In genomic region chr6:30942338-30943060, GRCh38 we compare ENCODE assay signal across 1 cellular context.
TF ChIP-seq lines count a peak whose summit lies in the region.

No MANE protein-coding gene starts in this region.

TF ChIP-seq in K562, 482 proteins besides CTCF, POLR2A, EP300 and RAD21 (continued from another document):
- no peak for TF ChIP-seq ELK1 (CRISPR knock-in tag; IDR thresholded peaks at IDR 0.05)
- TF ChIP-seq LCOR (CRISPR knock-in tag; IDR thresholded peaks at IDR 0.05): 0 out of 2 replicates have a peak, but pooled peaks have one; percentile 21
- TF ChIP-seq PBX2 (CRISPR knock-in tag; IDR thresholded peaks at IDR 0.05; ENCODE audit: low read depth): no peak
- no peak for TF ChIP-seq PBX2 (tag; conservative IDR thresholded peaks at IDR 0.05; ENCODE audit: low read depth)
- TF ChIP-seq KLF13 (tag; IDR thresholded peaks at IDR 0.05; ENCODE audit: borderline replicate concordance, low read depth): peak; percentile 39; the same call in 1 of the 2 replicates
- no peak for TF ChIP-seq PHB (CRISPR knock-in tag; IDR thresholded peaks at IDR 0.05)
- no peak for TF ChIP-seq MCM3 (IDR thresholded peaks at IDR 0.05)
- TF ChIP-seq HNRNPUL1 (IDR thresholded peaks at IDR 0.05; ENCODE audit: low read length): no peak
- TF ChIP-seq, protein P1, sequence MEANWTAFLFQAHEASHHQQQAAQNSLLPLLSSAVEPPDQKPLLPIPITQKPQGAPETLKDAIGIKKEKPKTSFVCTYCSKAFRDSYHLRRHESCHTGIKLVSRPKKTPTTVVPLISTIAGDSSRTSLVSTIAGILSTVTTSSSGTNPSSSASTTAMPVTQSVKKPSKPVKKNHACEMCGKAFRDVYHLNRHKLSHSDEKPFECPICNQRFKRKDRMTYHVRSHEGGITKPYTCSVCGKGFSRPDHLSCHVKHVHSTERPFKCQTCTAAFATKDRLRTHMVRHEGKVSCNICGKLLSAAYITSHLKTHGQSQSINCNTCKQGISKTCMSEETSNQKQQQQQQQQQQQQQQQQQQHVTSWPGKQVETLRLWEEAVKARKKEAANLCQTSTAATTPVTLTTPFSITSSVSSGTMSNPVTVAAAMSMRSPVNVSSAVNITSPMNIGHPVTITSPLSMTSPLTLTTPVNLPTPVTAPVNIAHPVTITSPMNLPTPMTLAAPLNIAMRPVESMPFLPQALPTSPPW (CRISPR knock-in tag; IDR thresholded peaks at IDR 0.05): peak; percentile 47; the same call in 1 of the 2 replicates
- peak; percentile 40; the same call in 1 of the 2 replicates for TF ChIP-seq SMC3 (conservative IDR thresholded peaks at IDR 0.05; ENCODE audit: insufficient read depth, low read depth, low read length)
- no peak for TF ChIP-seq MAFK (IDR thresholded peaks at IDR 0.05; ENCODE audit: low read length)
- TF ChIP-seq TRIM24 (IDR thresholded peaks at IDR 0.05): no peak
- no peak for TF ChIP-seq THRAP3 (IDR thresholded peaks at IDR 0.05; ENCODE audit: borderline replicate concordance)
- TF ChIP-seq CREBBP (IDR thresholded peaks at IDR 0.05; ENCODE audit: low read depth, low read length): no peak
- TF ChIP-seq ATF4 (CRISPR knock-in tag; IDR thresholded peaks at IDR 0.05): no peak
- no peak for TF ChIP-seq NCOA4 (IDR thresholded peaks at IDR 0.05; ENCODE audit: partially characterized antibody)
